ENCODE assay signal across 27 cellular contexts in genomic region chr5:81408496-81408895, GRCh38. TPM values are rescaled to one million over a fixed set of nuclear protein-coding genes. Genes with fewer than 3 reads are reported as not detected.
"Had no signal": no experiment of that assay in that cellular context is flagged by ENCODE, and none has a peak within 500 bp of the region (broad histone marks: within the 10 kb centered on the region; RNA-seq: fewer than 3 reads in every experiment).

No MANE protein-coding gene starts in this region.

- H3K4me3 ChIP-seq: body of pancreas, cardiac muscle cell, heart right ventricle, lung, ovary, prostate gland, stomach, suprapubic skin, tibial nerve had no signal

- H3K36me3 ChIP-seq: cardiac muscle cell, ovary, prostate gland, stomach, suprapubic skin had no signal

- ATAC-seq: activated CD4-positive, CD25-positive, alpha-beta regulatory T cell treated with anti-CD3 and anti-CD28 coated beads, Interleukin-2, amount 50 U/mL, for 24 hours; activated CD8-positive, alpha-beta memory T cell treated with anti-CD3 and anti-CD28 coated beads, Interleukin-2, amount 10 ng/mL, durations not matched to agents 7 days and 5 days; activated CD8-positive, alpha-beta T cell treated with anti-CD3 and anti-CD28 coated beads for 36 hours; activated naive CD8-positive, alpha-beta T cell treated with anti-CD3 and anti-CD28 coated beads, Interleukin-2, amount 50 U/mL, for 24 hours; body of pancreas; heart right ventricle; naive thymus-derived CD8-positive, alpha-beta T cell; T-cell had no signal

- H3K9me3 ChIP-seq: body of pancreas, heart right ventricle, ovary, prostate gland, stomach, suprapubic skin, tibial nerve had no signal

- H3K27ac ChIP-seq: body of pancreas, cardiac muscle cell, heart right ventricle, ovary, prostate gland, stomach, suprapubic skin, tibial nerve, VCaP had no signal

- DNase-seq: activated CD4-positive, alpha-beta T cell treated with anti-CD3 and anti-CD28 coated beads, Interleukin-2, amount 10 ng/mL, durations not matched to agents 7 days and 5 days; activated CD8-positive, alpha-beta memory T cell treated with anti-CD3 and anti-CD28 coated beads, Interleukin-2, amount 10 ng/mL, durations not matched to agents 7 days and 5 days; activated CD8-positive, alpha-beta T cell treated with anti-CD3 and anti-CD28 coated beads for 36 hours; activated gamma-delta T cell; activated naive CD4-positive, alpha-beta T cell treated with anti-CD3 and anti-CD28 coated beads, Interleukin-2, amount 50 U/mL, for 16 hours; activated naive CD8-positive, alpha-beta T cell treated with anti-CD3 and anti-CD28 coated beads, Interleukin-2, amount 50 U/mL, for 24 hours; activated T-cell treated with anti-CD3 and anti-CD28 coated beads for 4 hours; anterior cingulate cortex; body of pancreas; effector CD8-positive, alpha-beta T cell; erythroblast; heart right ventricle; kidney; naive thymus-derived CD8-positive, alpha-beta T cell; ovary; stimulated activated CD4-positive, alpha-beta T cell treated with anti-CD3 and anti-CD28 coated beads, Interleukin-1b, Interleukin-23, amount 100 ng/mL, for 48 hours; stomach; T-cell had no signal

- H3K27me3 ChIP-seq: body of pancreas, cardiac muscle cell, heart right ventricle, ovary, stomach, suprapubic skin, tibial nerve had no signal

- H3K4me1 ChIP-seq: body of pancreas, prostate gland, stomach, suprapubic skin had no signal

RNA-seq across cellular contexts. Expression of gene ACOT12, which starts 14.6 kb away (rescaled TPM):
- total RNA-seq: activated CD4-positive, alpha-beta T cell treated with anti-CD3 and anti-CD28 coated beads, Interleukin-2, amount 10 ng/mL, durations not matched to agents 7 days and 5 days; activated CD8-positive, alpha-beta memory T cell treated with anti-CD3 and anti-CD28 coated beads, Interleukin-2, amount 10 ng/mL, durations not matched to agents 7 days and 5 days; activated CD8-positive, alpha-beta T cell treated with anti-CD3 and anti-CD28 coated beads for 36 hours; body of pancreas; cardiac muscle cell; chondrocyte; heart right ventricle; kidney; lung; mesenteric fat pad; naive thymus-derived CD8-positive, alpha-beta T cell; stomach had no signal
- polyA plus RNA-seq: cardiac muscle cell; lung; naive thymus-derived CD8-positive, alpha-beta T cell; ovary; stomach had no signal
